Comparison of ENCODE assay signal across 21 cellular contexts in genomic region chr21:15566692-15567091, GRCh38.
DNase-seq lines count a peak whose midpoint lies in the region; ATAC-seq and TF ChIP-seq lines count a peak whose summit lies in the region.
"Had no signal": no experiment of that assay in that cellular context is flagged by ENCODE, and none has a peak within 500 bp of the region (broad histone marks: within the 10 kb centered on the region; RNA-seq: fewer than 3 reads in every experiment).

No MANE protein-coding gene starts in this region.

- H3K4me3 ChIP-seq in SK-N-SH (ENCODE audit: low read depth in 2 of 2, low read length in 1 of 2) (no peak overlapping the region), endodermal cell (ENCODE audit: low read length) (peak overlapping the region; percentile 30)
- H3K4me3 ChIP-seq: GM12878, GM23248, HAP-1 had no signal

- TF ChIP-seq CTCF in SK-N-SH (IDR thresholded peaks at IDR 0.05), result no peak
- no peak for TF ChIP-seq CTCF in endodermal cell (conservative IDR thresholded peaks at IDR 0.05)
- TF ChIP-seq CTCF in nephron (IDR thresholded peaks at IDR 0.05; ENCODE audit: unreplicated experiment in 3 of 3), result no peak

- no peaks in the 10 kb centered on the region for H4K20me1 ChIP-seq in SK-N-SH (ENCODE audit: insufficient read depth)

- H3K27me3 ChIP-seq in SK-N-SH (ENCODE audit: insufficient read depth) (no peaks in the 10 kb centered on the region), endodermal cell (ENCODE audit: control insufficient read depth, insufficient read depth, low read length, poor library complexity, severe bottlenecking) (peaks cover 22% of the 10 kb centered on the region)
- H3K27me3 ChIP-seq: BE2C had no signal

- TF ChIP-seq RAD21 in SK-N-SH (IDR thresholded peaks at IDR 0.05; ENCODE audit: low read length), result no peak

- H2AFZ ChIP-seq in SK-N-SH (ENCODE audit: low read depth), result no peak overlapping the region
- H2AFZ ChIP-seq: GM23248 had no signal

- POLR2A ChIA-PET in SK-N-SH (lab: Yijun Ruan, JAX), result no interaction called here

- no peak overlapping the region for H3K4me2 ChIP-seq in SK-N-SH

- H3K4me1 ChIP-seq in SK-N-SH (ENCODE audit: control insufficient read depth in 1 of 2, insufficient read depth in 2 of 2, low read depth in 1 of 2, low read length in 1 of 2) (peaks cover 0 to 7% of the 10 kb centered on the region in 2 experiments; a peak in 2 of 4 replicates), endodermal cell (ENCODE audit: control insufficient read depth, insufficient read depth, low read length) (peaks cover 3% of the 10 kb centered on the region)
- H3K4me1 ChIP-seq: BE2C, HAP-1 had no signal

- DNase-seq in SK-N-SH (peak; percentile 12), endodermal cell (no peak), dedifferentiated amniotic fluid mesenchymal stem cell (ENCODE audit: extremely low spot score) (no peak), NAMALWA (ENCODE audit: low spot score) (no peak)
- DNase-seq: ACHN; BE2C; C1 segment of cervical spinal cord; CD4-positive, CD25-positive, alpha-beta regulatory T cell; CD8-positive, alpha-beta memory T cell; COR-L47; DMS 273 treated with DMSO at 0.1 percent for 48 hours; DMS53; DND-41; EL; GM23248 had no signal

- peaks cover 8% of the 10 kb centered on the region for H3K9me3 Mint-ChIP-seq in endodermal cell
- no peaks in the 10 kb centered on the region for H3K9me3 Mint-ChIP-seq in nephron
- H3K9me3 Mint-ChIP-seq: CD4-positive, CD25-positive, alpha-beta regulatory T cell; CD8-positive, alpha-beta memory T cell had no signal

- no peaks in the 10 kb centered on the region for H3K79me2 ChIP-seq in SK-N-SH (ENCODE audit: insufficient read depth)

- H3K9ac ChIP-seq in SK-N-SH, result no peak overlapping the region
- H3K9ac ChIP-seq in endodermal cell (ENCODE audit: extremely low read depth, low read length, poor library complexity, severe bottlenecking), result no peak overlapping the region
- H3K9ac ChIP-seq: GM23248 had no signal

- H3F3A ChIP-seq in SK-N-SH (replicated peaks; ENCODE audit: insufficient read depth), result no peaks in the 10 kb centered on the region

- H3K27me3 Mint-ChIP-seq in endodermal cell (ENCODE audit: insufficient read depth), result peaks cover 36% of the 10 kb centered on the region
- no peaks in the 10 kb centered on the region for H3K27me3 Mint-ChIP-seq in nephron (ENCODE audit: low read depth)

- H3K9me2 ChIP-seq in SK-N-SH, result no peaks in the 10 kb centered on the region

- H3K27ac ChIP-seq in SK-N-SH (ENCODE audit: low read depth in 2 of 2, low read length in 1 of 2) (peak overlapping the region in 1 of 2 experiments; percentile 62; a peak in 2 of 4 replicates), endodermal cell (ENCODE audit: low read depth, low read length) (no peak overlapping the region)
- H3K27ac ChIP-seq: GM23248, HL-60 had no signal

- ATAC-seq in GM18867 (IDR thresholded peaks at IDR 0.05; ENCODE audit: unreplicated experiment), result no peak
- ATAC-seq in HG03520 (IDR thresholded peaks at IDR 0.05; ENCODE audit: unreplicated experiment), result no peak
- ATAC-seq: GM12878 had no signal

- H3K27ac Mint-ChIP-seq in endodermal cell, result no peak overlapping the region
- peak overlapping the region; percentile 72 to 74 (median 73) for H3K27ac Mint-ChIP-seq in nephron
- H3K27ac Mint-ChIP-seq: CD4-positive, CD25-positive, alpha-beta regulatory T cell; CD8-positive, alpha-beta memory T cell had no signal

- H3K36me3 Mint-ChIP-seq in endodermal cell (ENCODE audit: low read depth) (no peaks in the 10 kb centered on the region), nephron (ENCODE audit: low read depth) (no peaks in the 10 kb centered on the region)
- H3K36me3 Mint-ChIP-seq: CD4-positive, CD25-positive, alpha-beta regulatory T cell had no signal

- CTCF ChIA-PET in SK-N-SH (lab: Yijun Ruan, JAX), result interaction anchor here (0.8 to 0.9 kb wide), 2 partner anchors 25 to 84 kb away, joined by 3 read pairs; no protein-coding TSS in a partner anchor

- H3K9me3 ChIP-seq in SK-N-SH (no peaks in the 10 kb centered on the region), endodermal cell (ENCODE audit: control insufficient read depth, low read length) (peaks cover 14% of the 10 kb centered on the region)
- H3K9me3 ChIP-seq: BE2C, HAP-1 had no signal

- TF ChIP-seq EP300 in SK-N-SH (IDR thresholded peaks at IDR 0.05; ENCODE audit: borderline replicate concordance in 1 of 2, low read depth in 1 of 2, low read length in 1 of 2), result peak in 1 of 2 experiments; percentile 80; a peak in 2 of 4 replicates

- H3K4me3 Mint-ChIP-seq in endodermal cell, result no peak overlapping the region
- H3K4me3 Mint-ChIP-seq in nephron, result no peak overlapping the region
- H3K4me3 Mint-ChIP-seq: CD4-positive, CD25-positive, alpha-beta regulatory T cell; CD8-positive, alpha-beta memory T cell had no signal

- WGBS in SK-N-SH (ENCODE audit: low lambda C conversion rate), result 0% methylated on average over 1 of the region's 1 CpG
- 80 to 86% methylated on average over 1 of the region's 1 CpG for WGBS in endodermal cell (ENCODE audit: insufficient coverage in 1 of 2, insufficient read length in 1 of 2), 2 experiments

- H3K4me1 Mint-ChIP-seq in endodermal cell (peaks cover 48% of the 10 kb centered on the region), nephron (peaks cover 23% of the 10 kb centered on the region)
- H3K4me1 Mint-ChIP-seq: CD4-positive, CD25-positive, alpha-beta regulatory T cell; CD8-positive, alpha-beta memory T cell had no signal

- H3K36me3 ChIP-seq in SK-N-SH (replicated peaks in 1 of 2; ENCODE audit: control insufficient read depth in 1 of 2, insufficient read depth in 2 of 2, low read length in 1 of 2) (no peaks in the 10 kb centered on the region), endodermal cell (ENCODE audit: control insufficient read depth, insufficient read depth, low read length) (no peaks in the 10 kb centered on the region)
- H3K36me3 ChIP-seq: BE2C, HAP-1 had no signal

TF ChIP-seq in SK-N-SH, 30 proteins besides CTCF, POLR2A, EP300 and RAD21:
- TF ChIP-seq FOXJ3 (CRISPR knock-in tag; IDR thresholded peaks at IDR 0.05) (0 out of 2 replicates have a peak, but pooled peaks have one; percentile 53), GATA2 (CRISPR knock-in tag; IDR thresholded peaks at IDR 0.05) (peak; percentile 88), USF2 (IDR thresholded peaks at IDR 0.05; ENCODE audit: borderline replicate concordance, low read depth, low read length) (no peak), CHD2 (IDR thresholded peaks at IDR 0.05; ENCODE audit: low read length, partially characterized antibody) (peak; percentile 58), RCOR1 (IDR thresholded peaks at IDR 0.05; ENCODE audit: low read length) (peak; percentile 67; the same call in 1 of the 2 replicates)
TF ChIP-seq in SK-N-SH: peak in this region for 4.
